In genomic region chr4:3849140-3849539, GRCh38 we compare ENCODE assay signal across 8 cellular contexts.
"Had no signal": no experiment of that assay in that cellular context is flagged by ENCODE, and none has a peak within 500 bp of the region (broad histone marks: within the 10 kb centered on the region; RNA-seq: fewer than 3 reads in every experiment).

No MANE protein-coding gene starts in this region.

- FAIRE-seq: G401.6, GM12878, GM12891, GM12892, GM18507, GM19239 had no signal

- DNase-seq: GDM1, GF-D8 had no signal

- H3K4me3 ChIP-seq: GM12878 had no signal

- ATAC-seq: GM12878 had no signal
